In genomic region chr3:46933261-46933660, GRCh38 we compare ENCODE assay signal across 1 cellular context.
TF ChIP-seq lines count a peak whose summit lies in the region.

No MANE protein-coding gene starts in this region.

TF ChIP-seq in WTC11, 78 proteins besides CTCF, POLR2A, EP300 and RAD21 (continued from another document):
- TF ChIP-seq CDX4 (CRISPR knock-in tag; IDR thresholded peaks at IDR 0.05; ENCODE audit: borderline replicate concordance) (no peak), ZNF423 (CRISPR knock-in tag; IDR thresholded peaks at IDR 0.05) (no peak), ATF1 (CRISPR knock-in tag; IDR thresholded peaks at IDR 0.05) (no peak), ARID4B (CRISPR knock-in tag; IDR thresholded peaks at IDR 0.05; ENCODE audit: borderline replicate concordance) (no peak)
